In the genomic region with DNA sequence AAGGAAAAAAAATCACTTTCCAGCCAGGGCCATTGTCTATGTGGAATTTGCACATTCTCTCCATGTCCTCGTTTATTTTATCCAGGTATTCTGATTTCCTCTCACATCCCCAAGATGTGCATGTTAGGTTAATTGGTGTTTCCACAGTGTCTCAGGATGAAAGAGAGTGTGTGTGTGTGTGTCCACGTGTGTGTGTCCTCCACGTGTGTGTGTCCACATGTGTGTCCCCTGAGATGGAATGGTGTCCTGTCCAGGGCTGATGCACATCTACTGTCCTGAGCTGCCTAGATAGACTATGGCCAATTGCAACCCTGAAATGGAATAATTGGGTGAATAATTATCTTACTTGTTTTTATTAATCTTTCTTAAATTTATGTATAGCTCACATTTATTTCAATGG, we compare ENCODE assay signal across 8 cellular contexts.
"Had no signal": no experiment of that assay in that cellular context is flagged by ENCODE, and none has a peak within 500 bp of the region (broad histone marks: within the 10 kb centered on the region; RNA-seq: fewer than 3 reads in every experiment).

No MANE protein-coding gene starts in this region.

- H3K4me3 ChIP-seq: GM12878 had no signal

- ATAC-seq: GM12878 had no signal

- FAIRE-seq: G401.6, GM12878, GM12891, GM12892, GM18507, GM19239 had no signal

- DNase-seq: GDM1, GF-D8 had no signal
